7 cellular contexts compared by ENCODE assay signal in the genomic region with DNA sequence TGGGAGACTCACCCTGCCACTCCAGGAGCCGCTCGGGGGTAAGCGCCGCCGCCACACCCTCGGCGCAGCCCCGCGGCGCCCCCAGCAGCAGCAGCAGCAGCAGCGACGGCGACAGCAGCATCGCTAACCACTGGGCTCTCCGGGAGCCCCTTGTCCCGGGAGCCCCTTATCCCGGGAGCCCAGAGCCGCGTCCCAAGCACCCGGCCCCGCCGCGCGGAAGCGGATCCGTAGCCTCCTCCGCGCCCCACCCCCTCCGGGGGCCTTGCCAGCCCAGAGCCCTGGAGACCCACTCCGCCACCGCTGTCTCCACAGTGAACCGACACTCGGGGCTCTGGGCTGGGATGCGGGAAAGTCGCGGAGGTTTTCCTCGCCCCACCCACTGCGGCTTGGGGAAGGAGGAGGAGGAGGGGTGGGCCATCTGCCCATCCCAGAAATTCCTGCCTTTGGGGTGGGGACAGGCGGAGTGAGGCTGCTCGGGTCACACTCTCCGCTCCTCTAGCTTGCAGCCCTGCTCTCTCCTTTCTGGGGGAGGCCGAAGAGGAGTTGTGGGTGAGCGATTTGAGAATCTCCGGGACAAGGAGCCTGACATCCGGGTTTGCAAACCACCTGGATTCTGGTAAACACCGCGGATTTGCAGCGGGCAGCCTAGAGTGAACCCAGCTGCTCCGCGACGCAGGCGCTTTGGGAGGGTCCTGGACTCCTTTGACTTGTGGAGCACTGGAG. TPM values are rescaled to one million over a fixed set of nuclear protein-coding genes. Genes with fewer than 3 reads are reported as not detected.
A peak's percentile ranks its signal among the peaks of the same experiment; 100 is the strongest.
DNase-seq lines count a peak whose midpoint lies in the region; ATAC-seq and TF ChIP-seq lines count a peak whose summit lies in the region.

A gene (minus strand): TSS at position 333 of the 723 bp plus-strand sequence. CDS start 212 bp downstream, at position 121.

- DNase-seq in HS-5 (ENCODE audit: low read depth) (peak; percentile 14), Right ventricle myocardium inferior (ENCODE audit: missing footprints) (peak; percentile 78), omental fat pad (ENCODE audit: low spot score) (no peak)
- DNase-seq in activated naive CD4-positive, alpha-beta T cell treated with anti-CD3 and anti-CD28 coated beads, Interleukin-2, amount 50 U/mL, for 16 hours: peak; percentile 13
- DNase-seq in activated CD8-positive, alpha-beta memory T cell treated with anti-CD3 and anti-CD28 coated beads, Interleukin-2, amount 50 U/mL, for 4 hours: no peak

- peak; percentile 66 for ATAC-seq in Right ventricle myocardium inferior
- ATAC-seq in omental fat pad (ENCODE audit: low FRiP score): peak; percentile 76
- ATAC-seq in HG02642 (IDR thresholded peaks at IDR 0.05; ENCODE audit: poor library complexity, unreplicated experiment): no peak
- ATAC-seq in GM18870 (IDR thresholded peaks at IDR 0.05; ENCODE audit: unreplicated experiment): no peak

- intact Hi-C loops in Right ventricle myocardium inferior (cut with DNase I): no loop called here

- TF ChIP-seq CTCF in omental fat pad (IDR thresholded peaks at IDR 0.05): no peak

RNA-seq across cellular contexts. Expression of the gene that starts here (rescaled TPM):
- total RNA-seq in Right ventricle myocardium inferior (3.4 TPM), omental fat pad (10 to 100 TPM in 3 of 4 donors, 1 to 10 TPM in 1; 6.5 to 13.5 (median 12.5) TPM)

Comparison
In these comparisons a context has a peak if more than half of its experiments do, and no peak if none do; other contexts are left out.
1. DNase-seq: peak in HS-5 (single experiment), activated naive CD4-positive, alpha-beta T cell treated with anti-CD3 and anti-CD28 coated beads, Interleukin-2, amount 50 U/mL, for 16 hours (single experiment) and Right ventricle myocardium inferior (single experiment); none in omental fat pad (single experiment) and activated CD8-positive, alpha-beta memory T cell treated with anti-CD3 and anti-CD28 coated beads, Interleukin-2, amount 50 U/mL, for 4 hours (single experiment).
2. ATAC-seq: peak in Right ventricle myocardium inferior (single experiment) and omental fat pad (single experiment); none in HG02642 (single experiment) and GM18870 (single experiment).